17 cellular contexts compared by ENCODE assay signal in genomic region chr10:80506836-80507483, GRCh38. TPM values are rescaled to one million over a fixed set of nuclear protein-coding genes. Genes with fewer than 3 reads are reported as not detected.
DNase-seq lines count a peak whose midpoint lies in the region; ATAC-seq and TF ChIP-seq lines count a peak whose summit lies in the region.
"Had no signal": no experiment of that assay in that cellular context is flagged by ENCODE, and none has a peak within 500 bp of the region (broad histone marks: within the 10 kb centered on the region; RNA-seq: fewer than 3 reads in every experiment).

No MANE protein-coding gene starts in this region.

- 91% methylated on average over 13 of the region's 13 CpGs for WGBS in liver

- H3K9ac ChIP-seq in liver (ENCODE audit: low read depth in 1 of 2, low read length in 2 of 2) (no peak overlapping the region), subcutaneous abdominal adipose tissue (ENCODE audit: low read length in 5 of 5) (peak overlapping the region in 3 of 5 donors; percentile 60 to 75 (median 64))

- H3K27ac ChIP-seq in liver (ENCODE audit: low read depth in 1 of 2, low read length in 2 of 2): peak overlapping the region in 1 of 2 donors; percentile 5
- peak overlapping the region; percentile 92 for H3K27ac ChIP-seq in subcutaneous abdominal adipose tissue (ENCODE audit: low read depth, low read length)

- no peak for ATAC-seq in T-helper 17 cell

- H3K4me1 ChIP-seq in liver (ENCODE audit: control insufficient read depth in 4 of 4, insufficient read depth in 4 of 4, low read length in 3 of 4) (peaks cover 13 to 24% (median 18%) of the 10 kb centered on the region in 4 donors), subcutaneous abdominal adipose tissue (ENCODE audit: control insufficient read depth in 5 of 5, insufficient read depth in 5 of 5, low read length in 5 of 5) (peaks cover 34 to 94% (median 84%) of the 10 kb centered on the region in 5 donors)

- H3K4me3 ChIP-seq in liver (ENCODE audit: low read depth in 1 of 3, low read length in 3 of 3) (no peak overlapping the region), subcutaneous abdominal adipose tissue (ENCODE audit: low read depth in 1 of 5, low read length in 5 of 5) (no peak overlapping the region)

- H3K27ac Mint-ChIP-seq in activated T-cell treated with anti-CD3 and anti-CD28 coated beads, Interleukin-2, amount 50 U/mL, for 24 hours: peak overlapping the region; percentile 87
- peak overlapping the region; percentile 93 for H3K27ac Mint-ChIP-seq in T-helper 17 cell
- H3K27ac Mint-ChIP-seq: activated B cell treated with CpG ODN at 0.5 μM for 24 hours, nephron progenitor cell had no signal

- TF ChIP-seq CTCF in liver (IDR thresholded peaks at IDR 0.05; ENCODE audit: low read depth, low read length, missing input control): peak; percentile 1

- peaks cover 65% of the 10 kb centered on the region for H3K36me3 Mint-ChIP-seq in activated T-cell treated with anti-CD3 and anti-CD28 coated beads, Interleukin-2, amount 50 U/mL, for 24 hours (ENCODE audit: low read depth)
- peaks cover 6% of the 10 kb centered on the region for H3K36me3 Mint-ChIP-seq in T-helper 17 cell (ENCODE audit: low read depth)

- H3K36me3 ChIP-seq in liver (ENCODE audit: control insufficient read depth in 4 of 4, insufficient read depth in 3 of 4, low read depth in 1 of 4, low read length in 3 of 4): peaks cover 0 to 13% (median 8%) of the 10 kb centered on the region in 4 donors
- peaks cover 0 to 47% (median 46%) of the 10 kb centered on the region in 5 donors for H3K36me3 ChIP-seq in subcutaneous abdominal adipose tissue (ENCODE audit: control insufficient read depth in 5 of 5, insufficient read depth in 5 of 5, low read length in 5 of 5)

- H3K27me3 Mint-ChIP-seq in activated T-cell treated with anti-CD3 and anti-CD28 coated beads, Interleukin-2, amount 50 U/mL, for 24 hours: no peaks in the 10 kb centered on the region
- no peaks in the 10 kb centered on the region for H3K27me3 Mint-ChIP-seq in T-helper 17 cell
- H3K27me3 Mint-ChIP-seq: activated B cell treated with CpG ODN at 0.5 μM for 24 hours had no signal

- H3K4me3 Mint-ChIP-seq in activated T-cell treated with anti-CD3 and anti-CD28 coated beads, Interleukin-2, amount 50 U/mL, for 24 hours: no peak overlapping the region
- H3K4me3 Mint-ChIP-seq in T-helper 17 cell: no peak overlapping the region
- H3K4me3 Mint-ChIP-seq: activated B cell treated with CpG ODN at 0.5 μM for 24 hours, nephron progenitor cell had no signal

- peaks cover 62% of the 10 kb centered on the region for H3K4me1 Mint-ChIP-seq in activated T-cell treated with anti-CD3 and anti-CD28 coated beads, Interleukin-2, amount 50 U/mL, for 24 hours (ENCODE audit: low read depth)
- H3K4me1 Mint-ChIP-seq in T-helper 17 cell: peaks cover 50% of the 10 kb centered on the region

- H3K9me3 Mint-ChIP-seq in activated T-cell treated with anti-CD3 and anti-CD28 coated beads, Interleukin-2, amount 50 U/mL, for 24 hours: no peaks in the 10 kb centered on the region
- H3K9me3 Mint-ChIP-seq: activated B cell treated with CpG ODN at 0.5 μM for 24 hours, nephron progenitor cell had no signal

- no peak for TF ChIP-seq RAD21 in liver (IDR thresholded peaks at IDR 0.05)

- H3K27me3 ChIP-seq in liver (ENCODE audit: control insufficient read depth in 4 of 4, insufficient read depth in 4 of 4, low read length in 3 of 4) (no peaks in the 10 kb centered on the region), subcutaneous abdominal adipose tissue (ENCODE audit: control insufficient read depth in 5 of 5, insufficient read depth in 4 of 5, low read length in 5 of 5) (no peaks in the 10 kb centered on the region)

- peak; percentile 20 for DNase-seq in activated T-cell treated with anti-CD3 and anti-CD28 coated beads, Interleukin-2, amount 50 U/mL, for 24 hours
- DNase-seq in activated T-cell treated with anti-CD3 and anti-CD28 coated beads, Interleukin-2, amount 50 U/mL, for 1 hour: no peak
- DNase-seq in T-helper 17 cell (no peak), 8988T (no peak), dermis blood vessel endothelial cell (no peak)
- no peak for DNase-seq in activated CD4-positive, alpha-beta T cell treated with anti-CD3 and anti-CD28 coated beads, Interleukin-2, amount 50 U/mL, for 1 hour
- DNase-seq: activated B cell treated with CpG ODN at 0.5 μM for 24 hours, DMS153, NCI-H2227 treated with DMSO at 0.1 percent for 48 hours, nephron progenitor cell, small intestine, substantia nigra had no signal

- no peaks in the 10 kb centered on the region for H3K9me3 ChIP-seq in T-helper 17 cell (ENCODE audit: control insufficient read depth, low read length, poor library complexity, severe bottlenecking)
- H3K9me3 ChIP-seq in liver (ENCODE audit: control insufficient read depth in 4 of 4, low read length in 3 of 4): no peaks in the 10 kb centered on the region
- H3K9me3 ChIP-seq in subcutaneous abdominal adipose tissue (ENCODE audit: control insufficient read depth in 5 of 5, low read length in 5 of 5): no peaks in the 10 kb centered on the region

TF ChIP-seq in liver, 16 proteins besides CTCF, POLR2A, EP300 and RAD21:
- TF ChIP-seq ZBTB33 (IDR thresholded peaks at IDR 0.05) (no peak), GABPA (IDR thresholded peaks at IDR 0.05 in 1 of 2, conservative IDR thresholded peaks at IDR 0.05 in 1 of 2) (no peak), FOXA1 (IDR thresholded peaks at IDR 0.05) (no peak), HNF4G (IDR thresholded peaks at IDR 0.05) (no peak), TAF1 (conservative IDR thresholded peaks at IDR 0.05) (no peak), HNF4A (conservative IDR thresholded peaks at IDR 0.05) (no peak), YY1 (IDR thresholded peaks at IDR 0.05) (no peak), NR2F2 (IDR thresholded peaks at IDR 0.05) (no peak), EGR1 (IDR thresholded peaks at IDR 0.05; ENCODE audit: low read depth in 2 of 2) (no peak), RXRA (IDR thresholded peaks at IDR 0.05) (no peak)

RNA-seq across cellular contexts. Expression of gene SH2D4B, which starts 30.7 kb away (rescaled TPM):
- total RNA-seq in T-helper 17 cell (under 1 TPM; 0.18 to 0.30 TPM), liver (under 1 TPM in 1 of 2 donors, not detected in 1; 0.19 TPM), dermis blood vessel endothelial cell (0.05 and 0.34 TPM in 2 replicates)
- not detected for polyA plus RNA-seq in liver
- total RNA-seq: activated B cell treated with CpG ODN at 0.5 μM for 24 hours, HT-29, kidney epithelial cell had no signal
- polyA plus RNA-seq: aorta had no signal

RNA-seq across cellular contexts. Expression of gene TSPAN14, which starts 52.9 kb away (rescaled TPM):
- total RNA-seq in T-helper 17 cell: 100 to 1,000 TPM; 118 to 139 TPM
- total RNA-seq in liver: 10 to 100 TPM; 27.0 to 36.8 TPM
- 10 to 100 TPM; 19.9 to 27.6 TPM for polyA plus RNA-seq in liver
- 91.0 and 148 TPM in 2 replicates for total RNA-seq in dermis blood vessel endothelial cell

Comparison
In these comparisons a context has a peak if more than half of its experiments do, and no peak if none do; other contexts are left out.
1. H3K9ac ChIP-seq: peak in subcutaneous abdominal adipose tissue (3 of 5); none in liver (0 of 2).